21 cellular contexts compared by ENCODE assay signal in genomic region chr3:58045084-58045483, GRCh38. TPM values are rescaled to one million over a fixed set of nuclear protein-coding genes. Genes with fewer than 3 reads are reported as not detected.
DNase-seq lines count a peak whose midpoint lies in the region; ATAC-seq and TF ChIP-seq lines count a peak whose summit lies in the region.
"Had no signal": no experiment of that assay in that cellular context is flagged by ENCODE, and none has a peak within 500 bp of the region (broad histone marks: within the 10 kb centered on the region; RNA-seq: fewer than 3 reads in every experiment).

No MANE protein-coding gene starts in this region.

- H3K79me2 ChIP-seq in SK-N-SH (ENCODE audit: insufficient read depth): peaks cover 100% of the 10 kb centered on the region

- H3K9me3 ChIP-seq in SK-N-SH: no peaks in the 10 kb centered on the region
- no peaks in the 10 kb centered on the region for H3K9me3 ChIP-seq in Panc1 (ENCODE audit: control insufficient read depth, insufficient read depth, low read depth, low read length)
- no peaks in the 10 kb centered on the region for H3K9me3 ChIP-seq in gastrocnemius medialis
- no peaks in the 10 kb centered on the region for H3K9me3 ChIP-seq in CD8-positive, alpha-beta memory T cell (ENCODE audit: low read length)

- H3K36me3 Mint-ChIP-seq in CD8-positive, alpha-beta memory T cell: no peaks in the 10 kb centered on the region
- H3K36me3 Mint-ChIP-seq: naive B cell; stimulated activated effector memory CD8-positive, alpha-beta T cell treated with anti-CD3 and anti-CD28 coated beads, Interleukin-12 subunit alpha, Interleukin-12 subunit beta, amount 100 ng/mL, for 72 hours had no signal

- no TSS peak for BruUV-seq in Panc1 (replicated peaks; lab: Mats Ljungman, UMichigan)

- H3K36me3 ChIP-seq in SK-N-SH (replicated peaks in 1 of 2; ENCODE audit: control insufficient read depth in 1 of 2, insufficient read depth in 2 of 2, low read length in 1 of 2): no peaks in the 10 kb centered on the region
- no peaks in the 10 kb centered on the region for H3K36me3 ChIP-seq in Panc1 (ENCODE audit: control insufficient read depth, insufficient read depth, low read length)
- H3K36me3 ChIP-seq in gastrocnemius medialis: no peaks in the 10 kb centered on the region
- no peaks in the 10 kb centered on the region for H3K36me3 ChIP-seq in CD8-positive, alpha-beta memory T cell (ENCODE audit: insufficient read depth, low read length)

- WGBS in SK-N-SH (ENCODE audit: low lambda C conversion rate): 78% methylated on average over 4 of the region's 4 CpGs

- peaks cover 15% of the 10 kb centered on the region for H4K20me1 ChIP-seq in SK-N-SH (ENCODE audit: insufficient read depth)

- in situ Hi-C loops in Panc1 (cut with HindIII; ENCODE audit: low pct_unique_long_range_greater_than_20kb, low sequenced_read_pairs): no loop called here
- in situ Hi-C loops in gastrocnemius medialis (cut with MboI; ENCODE audit: low sequenced_read_pairs in 4 of 4): no loop called here

- peak overlapping the region in 1 of 2 experiments; percentile 65; a peak in 2 of 4 replicates for H3K27ac ChIP-seq in SK-N-SH (ENCODE audit: low read depth in 2 of 2, low read length in 1 of 2)
- H3K27ac ChIP-seq in Panc1 (ENCODE audit: low read length): peak overlapping the region; percentile 96
- H3K27ac ChIP-seq in gastrocnemius medialis: peak overlapping the region; percentile 52 to 74 (median 55)
- H3K27ac ChIP-seq in CD8-positive, alpha-beta memory T cell (ENCODE audit: low read depth, low read length): no peak overlapping the region
- H3K27ac ChIP-seq: dorsolateral prefrontal cortex had no signal

- H3K27me3 ChIP-seq in SK-N-SH (ENCODE audit: insufficient read depth) (no peaks in the 10 kb centered on the region), Panc1 (ENCODE audit: control insufficient read depth, insufficient read depth, low read length) (no peaks in the 10 kb centered on the region), gastrocnemius medialis (no peaks in the 10 kb centered on the region)
- no peaks in the 10 kb centered on the region for H3K27me3 ChIP-seq in CD8-positive, alpha-beta memory T cell (ENCODE audit: insufficient read depth, low read length, poor library complexity, severe bottlenecking)
- H3K27me3 ChIP-seq: dorsolateral prefrontal cortex had no signal

- H3K27ac Mint-ChIP-seq in CD8-positive, alpha-beta memory T cell: peak overlapping the region in 2 of 8 donors; percentile 3 to 33
- H3K27ac Mint-ChIP-seq: activated T-cell treated with anti-CD3 and anti-CD28 coated beads, Interleukin-2, amount 50 U/mL, for 72 hours; stimulated activated effector memory CD8-positive, alpha-beta T cell treated with anti-CD3 and anti-CD28 coated beads, Interleukin-12 subunit alpha, Interleukin-12 subunit beta, amount 100 ng/mL, for 72 hours; T-helper 17 cell had no signal

- H3F3A ChIP-seq in SK-N-SH (replicated peaks; ENCODE audit: insufficient read depth): peaks cover 69% of the 10 kb centered on the region

- DNase-seq in SK-N-SH (no peak), Panc1 (ENCODE audit: low read depth, low spot score) (no peak), fibroblast of mammary gland (ENCODE audit: low read depth) (peak; percentile 46), gastrocnemius medialis (no peak)
- DNase-seq in CD8-positive, alpha-beta memory T cell: no peak
- DNase-seq in stimulated activated CD4-positive, alpha-beta T cell treated with anti-CD3 and anti-CD28 coated beads, Interleukin-2, amount 100 ng/mL, for 24 hours: no peak
- DNase-seq: activated CD4-positive, alpha-beta T cell treated with anti-CD3 and anti-CD28 coated beads, Interleukin-2, amount 50 U/mL, for 1 hour; activated T-cell treated with anti-CD3 and anti-CD28 coated beads, Interleukin-2, amount 50 U/mL, for 72 hours; aorta; dorsolateral prefrontal cortex; foreskin melanocyte; islet precursor cell; Karpas-422; naive B cell; NCI-H146; NCI-H510A; stimulated activated CD4-positive, alpha-beta T cell treated with anti-CD3 and anti-CD28 coated beads, Interleukin-4, amount 100 ng/mL, for 4 hours; T-helper 17 cell had no signal

- H3K27me3 Mint-ChIP-seq in CD8-positive, alpha-beta memory T cell: peaks cover 0 to 2% of the 10 kb centered on the region in 2 donors
- H3K27me3 Mint-ChIP-seq: naive B cell, T-helper 17 cell had no signal

- peak overlapping the region; percentile 53; the same call in 1 of the 2 replicates for H3K4me2 ChIP-seq in SK-N-SH

- TF ChIP-seq CTCF in SK-N-SH (IDR thresholded peaks at IDR 0.05) (no peak), Panc1 (IDR thresholded peaks at IDR 0.05) (no peak), fibroblast of mammary gland (conservative IDR thresholded peaks at IDR 0.05; ENCODE audit: control insufficient read depth, insufficient read depth, low read depth, low read length) (no peak), gastrocnemius medialis (IDR thresholded peaks at IDR 0.05 in 4 of 5, conservative IDR thresholded peaks at IDR 0.05 in 1 of 5) (no peak)

- TF ChIP-seq EP300 in SK-N-SH (IDR thresholded peaks at IDR 0.05; ENCODE audit: borderline replicate concordance in 1 of 2, low read depth in 1 of 2, low read length in 1 of 2): no peak

- no peak for TF ChIP-seq POLR2A in gastrocnemius medialis (IDR thresholded peaks at IDR 0.05)

- no peaks in the 10 kb centered on the region for H3K9me2 ChIP-seq in SK-N-SH

- H3K4me1 Mint-ChIP-seq in CD8-positive, alpha-beta memory T cell: peaks cover 11 to 23% (median 16%) of the 10 kb centered on the region in 3 donors

- intact Hi-C loops in Panc1 (cut with micrococcal nuclease; ENCODE audit: unreplicated experiment) (loop anchor here (5.0 kb wide), 1 partner anchor 33 kb away; no protein-coding TSS in a partner anchor), gastrocnemius medialis (cut with DNase I; ENCODE audit: low total_unique reads) (no loop called here)

- no peak overlapping the region for H3K4me3 Mint-ChIP-seq in CD8-positive, alpha-beta memory T cell
- H3K4me3 Mint-ChIP-seq: activated T-cell treated with anti-CD3 and anti-CD28 coated beads, Interleukin-2, amount 50 U/mL, for 72 hours; naive B cell; stimulated activated effector memory CD8-positive, alpha-beta T cell treated with anti-CD3 and anti-CD28 coated beads, Interleukin-12 subunit alpha, Interleukin-12 subunit beta, amount 100 ng/mL, for 72 hours; T-helper 17 cell had no signal

- peaks cover 38 to 53% of the 10 kb centered on the region in 2 experiments for H3K4me1 ChIP-seq in SK-N-SH (ENCODE audit: control insufficient read depth in 1 of 2, insufficient read depth in 2 of 2, low read depth in 1 of 2, low read length in 1 of 2)
- H3K4me1 ChIP-seq in Panc1 (ENCODE audit: control insufficient read depth, insufficient read depth, low read length): peaks cover 94% of the 10 kb centered on the region
- peaks cover 6 to 26% of the 10 kb centered on the region in 2 donors for H3K4me1 ChIP-seq in gastrocnemius medialis
- peaks cover 13% of the 10 kb centered on the region for H3K4me1 ChIP-seq in CD8-positive, alpha-beta memory T cell (ENCODE audit: insufficient read depth, low read length)

- H3K4me3 ChIP-seq in SK-N-SH (ENCODE audit: low read depth in 2 of 2, low read length in 1 of 2) (no peak overlapping the region), Panc1 (ENCODE audit: low read depth in 2 of 2, low read length in 2 of 2) (no peak overlapping the region), fibroblast of mammary gland (ENCODE audit: control insufficient read depth, low read depth, low read length) (no peak overlapping the region), gastrocnemius medialis (no peak overlapping the region)
- H3K4me3 ChIP-seq in CD8-positive, alpha-beta memory T cell (ENCODE audit: low read length): no peak overlapping the region
- H3K4me3 ChIP-seq: dorsolateral prefrontal cortex had no signal

- no peak for TF ChIP-seq RAD21 in SK-N-SH (IDR thresholded peaks at IDR 0.05; ENCODE audit: low read length)

- POLR2A ChIA-PET in SK-N-SH (lab: Yijun Ruan, JAX) (no interaction called here), Panc1 (lab: Charles Lee) (no interaction called here)
- POLR2A ChIA-PET in CD8-positive, alpha-beta memory T cell (lab: Charles Lee): no interaction called here

- H3K9me3 Mint-ChIP-seq in CD8-positive, alpha-beta memory T cell: no peaks in the 10 kb centered on the region
- H3K9me3 Mint-ChIP-seq: activated T-cell treated with anti-CD3 and anti-CD28 coated beads, Interleukin-2, amount 50 U/mL, for 72 hours; naive B cell; stimulated activated effector memory CD8-positive, alpha-beta T cell treated with anti-CD3 and anti-CD28 coated beads, Interleukin-12 subunit alpha, Interleukin-12 subunit beta, amount 100 ng/mL, for 72 hours had no signal

- no peak overlapping the region for H3K9ac ChIP-seq in SK-N-SH

- H2AFZ ChIP-seq in SK-N-SH (ENCODE audit: low read depth): no peak overlapping the region

- CTCF ChIA-PET in SK-N-SH (lab: Yijun Ruan, JAX): no interaction called here
- CTCF ChIA-PET in Panc1 (lab: Charles Lee): no interaction called here
- CTCF ChIA-PET in CD8-positive, alpha-beta memory T cell (lab: Charles Lee): no interaction called here

- no peak for ATAC-seq in SK-N-SH treated with all-trans-retinoic acid at 6 μM for 48 hours
- ATAC-seq in Panc1: no peak
- no peak for ATAC-seq in gastrocnemius medialis
- no peak for ATAC-seq in HG03342 (IDR thresholded peaks at IDR 0.05; ENCODE audit: unreplicated experiment)
- ATAC-seq: T-helper 17 cell had no signal

TF ChIP-seq in SK-N-SH, 30 proteins besides CTCF, POLR2A, EP300 and RAD21 (continues in another document):
- TF ChIP-seq USF1 (IDR thresholded peaks at IDR 0.05; ENCODE audit: borderline replicate concordance, low read depth): no peak

TF ChIP-seq in SK-N-SH treated with all-trans-retinoic acid at 6 μM for 48 hours, 23 proteins besides CTCF, POLR2A, EP300 and RAD21 (continues in another document):
- no peak for TF ChIP-seq OSR1 (CRISPR knock-in tag; IDR thresholded peaks at IDR 0.05)
- no peak for TF ChIP-seq PPARA (CRISPR knock-in tag; IDR thresholded peaks at IDR 0.05; ENCODE audit: borderline replicate concordance)
- TF ChIP-seq ESRRG (CRISPR knock-in tag; IDR thresholded peaks at IDR 0.05): no peak

RNA-seq across cellular contexts. Expression of gene FLNB, which starts 36.9 kb away (rescaled TPM):
- 115 and 127 TPM in 2 replicates for polyA plus RNA-seq in SK-N-SH (2012; rRNA removed)
- polyA plus RNA-seq in SK-N-SH (2012; cell fraction: cytosol; rRNA removed): 44.1 and 52.4 TPM in 2 replicates
- 397 and 536 TPM in 2 replicates for polyA plus RNA-seq in SK-N-SH (2012; cell fraction: nucleus; rRNA removed)
- 309 TPM for total RNA-seq in Panc1 (2021; ENCODE audit: unreplicated experiment)
- polyA plus RNA-seq in Panc1 (2012; ENCODE audit: insufficient read length): 366 TPM
- 10 to 100 TPM; 10.9 to 21.5 (median 12.0) TPM for total RNA-seq in gastrocnemius medialis
- 10 to 100 TPM; 11.5 to 12.8 TPM for total RNA-seq in CD8-positive, alpha-beta memory T cell
- polyA plus RNA-seq in CD8-positive, alpha-beta memory T cell: 12.2 TPM

Comparison
In these comparisons a context has a peak if more than half of its experiments do, and no peak if none do; other contexts are left out.
1. RNA of gene FLNB, which starts 36.9 kb away (total RNA-seq): 309 TPM in Panc1 (single experiment); 11.5 to 12.8 TPM in CD8-positive, alpha-beta memory T cell and 10.9 to 21.5 TPM in gastrocnemius medialis; every median in the first group is over 10 times any median in the second.